21 cellular contexts compared by ENCODE assay signal in the genomic region with DNA sequence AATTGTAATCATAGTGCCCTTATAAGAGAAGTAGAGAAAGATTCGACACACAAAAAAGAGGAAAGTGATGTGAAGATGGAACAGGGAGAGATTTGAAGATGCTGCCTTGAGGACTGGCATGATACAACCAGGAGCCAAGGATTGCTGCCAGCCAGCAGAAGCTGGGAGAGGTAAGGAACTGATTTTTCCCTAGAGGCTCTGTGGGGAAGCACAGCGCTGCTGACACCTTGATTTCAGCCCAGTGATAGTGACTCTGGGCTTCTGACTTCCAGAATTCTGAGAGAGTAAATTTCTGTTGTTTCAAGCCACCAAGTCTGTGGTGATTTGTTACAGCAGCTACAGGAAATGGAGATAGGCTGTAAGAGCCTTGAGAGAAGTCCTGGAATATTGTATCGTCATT.
"Had no signal": no experiment of that assay in that cellular context is flagged by ENCODE, and none has a peak within 500 bp of the region (broad histone marks: within the 10 kb centered on the region; RNA-seq: fewer than 3 reads in every experiment).

No MANE protein-coding gene starts in this region.

- DNase-seq: activated CD4-positive, alpha-beta T cell treated with anti-CD3 and anti-CD28 coated beads for 4 hours; activated CD4-positive, CD25-positive, alpha-beta regulatory T cell; activated CD8-positive, alpha-beta T cell treated with anti-CD3 and anti-CD28 coated beads for 36 hours; activated gamma-delta T cell; activated naive CD4-positive, alpha-beta T cell treated with anti-CD3 and anti-CD28 coated beads, Interleukin-2, amount 50 U/mL, for 16 hours; activated naive CD8-positive, alpha-beta T cell treated with anti-CD3 and anti-CD28 coated beads, Interleukin-2, amount 50 U/mL, for 24 hours; cerebellar nuclear complex; kidney glomerular epithelial cell; left lung; naive thymus-derived CD4-positive, alpha-beta T cell; retina; stimulated activated CD4-positive, alpha-beta T cell treated with anti-CD3 and anti-CD28 coated beads, Interleukin-2, amount 100 ng/mL, for 48 hours; stimulated activated CD8-positive, alpha-beta memory T cell treated with anti-CD3 and anti-CD28 coated beads, Interleukin-4, amount 100 ng/mL, for 48 hours; stimulated activated naive B cell treated with anti-CD40 and anti-IgM and Interleukin-4, amounts not matched to agents 10 μg/mL and 1 μg/mL and 100 μg/mL, for 72 hours; T1000; transverse colon; uterus had no signal

- ATAC-seq: activated CD8-positive, alpha-beta T cell treated with anti-CD3 and anti-CD28 coated beads for 36 hours; activated naive CD8-positive, alpha-beta T cell treated with anti-CD3 and anti-CD28 coated beads, Interleukin-2, amount 50 U/mL, for 24 hours; left lung; naive thymus-derived CD4-positive, alpha-beta T cell; stimulated activated naive B cell treated with anti-CD40 and anti-IgM and Interleukin-4, amounts not matched to agents 10 μg/mL and 1 μg/mL and 100 μg/mL, for 72 hours had no signal

- H3K36me3 Mint-ChIP-seq: naive thymus-derived CD4-positive, alpha-beta T cell; neural progenitor cell; stimulated activated naive B cell treated with anti-CD40 and anti-IgM and Interleukin-4, amounts not matched to agents 10 μg/mL and 1 μg/mL and 100 μg/mL, for 72 hours had no signal

- H2AFZ ChIP-seq: neural progenitor cell had no signal

- H3K27ac Mint-ChIP-seq: activated CD8-positive, alpha-beta T cell treated with anti-CD3 and anti-CD28 coated beads for 36 hours; activated naive CD8-positive, alpha-beta T cell treated with anti-CD3 and anti-CD28 coated beads, Interleukin-2, amount 50 U/mL, for 24 hours; activated T-helper 1 cell treated with anti-CD3 and anti-CD28 coated beads, Interleukin-12 subunit alpha, Interleukin-12 subunit beta, Interleukin-2, Interleukin-4 antibody, amounts not matched to agents 30 ng/mL and 10 ng/mL and 1 ng/mL, durations not matched to agents 14 hours and 24 hours and 36 hours; naive thymus-derived CD4-positive, alpha-beta T cell; neural progenitor cell; stimulated activated naive B cell treated with anti-CD40 and anti-IgM and Interleukin-4, amounts not matched to agents 10 μg/mL and 1 μg/mL and 100 μg/mL, for 72 hours had no signal

- H3K4me3 Mint-ChIP-seq: activated CD8-positive, alpha-beta T cell treated with anti-CD3 and anti-CD28 coated beads for 36 hours; activated naive CD8-positive, alpha-beta T cell treated with anti-CD3 and anti-CD28 coated beads, Interleukin-2, amount 50 U/mL, for 24 hours; activated T-helper 1 cell treated with anti-CD3 and anti-CD28 coated beads, Interleukin-12 subunit alpha, Interleukin-12 subunit beta, Interleukin-2, Interleukin-4 antibody, amounts not matched to agents 30 ng/mL and 10 ng/mL and 1 ng/mL, durations not matched to agents 14 hours and 24 hours and 36 hours; naive thymus-derived CD4-positive, alpha-beta T cell; neural progenitor cell; stimulated activated naive B cell treated with anti-CD40 and anti-IgM and Interleukin-4, amounts not matched to agents 10 μg/mL and 1 μg/mL and 100 μg/mL, for 72 hours had no signal

- H3K9me3 ChIP-seq: left lung, transverse colon, uterus had no signal

- H3K27ac ChIP-seq: coronary artery, left lung, neural progenitor cell, transverse colon, uterus had no signal

- H3K4me2 ChIP-seq: neural progenitor cell had no signal

- H3K9ac ChIP-seq: neural progenitor cell had no signal

- H3K27me3 ChIP-seq: left lung, neural progenitor cell, transverse colon, uterus had no signal

- H3K4me3 ChIP-seq: coronary artery, left lung, lung, neural progenitor cell, transverse colon, uterus had no signal

- H3K9me3 Mint-ChIP-seq: activated CD8-positive, alpha-beta T cell treated with anti-CD3 and anti-CD28 coated beads for 36 hours; activated naive CD8-positive, alpha-beta T cell treated with anti-CD3 and anti-CD28 coated beads, Interleukin-2, amount 50 U/mL, for 24 hours; activated T-helper 1 cell treated with anti-CD3 and anti-CD28 coated beads, Interleukin-12 subunit alpha, Interleukin-12 subunit beta, Interleukin-2, Interleukin-4 antibody, amounts not matched to agents 30 ng/mL and 10 ng/mL and 1 ng/mL, durations not matched to agents 14 hours and 24 hours and 36 hours; stimulated activated naive B cell treated with anti-CD40 and anti-IgM and Interleukin-4, amounts not matched to agents 10 μg/mL and 1 μg/mL and 100 μg/mL, for 72 hours had no signal

- H3K4me1 Mint-ChIP-seq: naive thymus-derived CD4-positive, alpha-beta T cell; neural progenitor cell; stimulated activated naive B cell treated with anti-CD40 and anti-IgM and Interleukin-4, amounts not matched to agents 10 μg/mL and 1 μg/mL and 100 μg/mL, for 72 hours had no signal

- H3K36me3 ChIP-seq: left lung, neural progenitor cell, transverse colon, uterus had no signal

- H3K4me1 ChIP-seq: left lung, transverse colon, uterus had no signal
